18 cellular contexts compared by ENCODE assay signal in genomic region chr5:104370523-104370922, GRCh38.
"Had no signal": no experiment of that assay in that cellular context is flagged by ENCODE, and none has a peak within 500 bp of the region (broad histone marks: within the 10 kb centered on the region; RNA-seq: fewer than 3 reads in every experiment).

No MANE protein-coding gene starts in this region.

- H3K4me1 ChIP-seq: esophagus muscularis mucosa, right atrium auricular region, tibial nerve, uterus had no signal

- H3K4me3 ChIP-seq: esophagus muscularis mucosa, right atrium auricular region, tibial nerve, uterus had no signal

- H3K27me3 ChIP-seq: esophagus muscularis mucosa, right atrium auricular region, tibial nerve, uterus had no signal

- H3K27ac ChIP-seq: esophagus muscularis mucosa, right atrium auricular region, tibial nerve, uterus had no signal

- DNase-seq: activated CD4-positive, alpha-beta T cell treated with anti-CD3 and anti-CD28 coated beads for 1 hour; activated CD4-positive, alpha-beta T cell treated with anti-CD3 and anti-CD28 coated beads, Interleukin-2, amount 50 U/mL, for 4 hours; activated naive CD4-positive, alpha-beta T cell; activated naive CD8-positive, alpha-beta T cell treated with anti-CD3 and anti-CD28 coated beads, Interleukin-2, amount 10 ng/mL, durations not matched to agents 7 days and 5 days; activated T-cell treated with anti-CD3 and anti-CD28 coated beads for 4 hours; anterior cingulate cortex; foreskin melanocyte; head of caudate nucleus; nephron progenitor cell; occipital lobe; stimulated activated CD4-positive, alpha-beta T cell treated with anti-CD3 and anti-CD28 coated beads, Interleukin-4, amount 100 ng/mL, for 24 hours; stimulated activated naive CD4-positive, alpha-beta T cell; substantia nigra; T-helper 17 cell; uterus had no signal

- ATAC-seq: T-helper 17 cell had no signal
